28 cellular contexts compared by ENCODE assay signal in genomic region chr9:75036793-75037192, GRCh38. TPM values are rescaled to one million over a fixed set of nuclear protein-coding genes. Genes with fewer than 3 reads are reported as not detected.
DNase-seq lines count a peak whose midpoint lies in the region; ATAC-seq, FAIRE-seq and TF ChIP-seq lines count a peak whose summit lies in the region.
"Had no signal": no experiment of that assay in that cellular context is flagged by ENCODE, and none has a peak within 500 bp of the region (broad histone marks: within the 10 kb centered on the region; RNA-seq: fewer than 3 reads in every experiment).

No MANE protein-coding gene starts in this region.

- no peak overlapping the region for H3K14ac ChIP-seq in H9 (ENCODE audit: insufficient read depth, low read length)

- H3K27ac ChIP-seq in right lobe of liver (no peak overlapping the region), HepG2 (ENCODE audit: extremely low read length, insufficient read depth, low read length) (no peak overlapping the region), H9 (ENCODE audit: insufficient read length, low read depth, low read length) (no peak overlapping the region)
- H3K27ac ChIP-seq: BLaER1 had no signal

- H3K79me2 ChIP-seq in HepG2 (ENCODE audit: insufficient read depth, low read length) (no peaks in the 10 kb centered on the region), H9 (ENCODE audit: insufficient read depth, low read length) (no peaks in the 10 kb centered on the region)

- no peak overlapping the region for H2BK15ac ChIP-seq in H9 (ENCODE audit: low read depth, low read length)

- H3K36me3 ChIP-seq in right lobe of liver (no peaks in the 10 kb centered on the region), HepG2 (replicated peaks in 1 of 2; ENCODE audit: control insufficient read depth in 1 of 2, insufficient read depth in 2 of 2, low read length in 2 of 2) (no peaks in the 10 kb centered on the region)
- H3K36me3 ChIP-seq: BE2C, BLaER1 had no signal

- H3K4me1 ChIP-seq in right lobe of liver: peaks cover 0 to 7% (median 0%) of the 10 kb centered on the region in 4 donors
- H3K4me1 ChIP-seq in HepG2 (ENCODE audit: insufficient read depth, low read length): peaks cover 11% of the 10 kb centered on the region; the same call in 1 of the 2 replicates
- H3K4me1 ChIP-seq in H9 (ENCODE audit: insufficient read depth, low read length): no peaks in the 10 kb centered on the region; the same call in 1 of the 2 replicates
- H3K4me1 ChIP-seq: BE2C had no signal

- intact Hi-C loops in right lobe of liver (cut with DNase I) (no loop called here), HepG2 (cut with micrococcal nuclease; ENCODE audit: unreplicated experiment) (no loop called here)

- H3K4ac ChIP-seq in H9 (ENCODE audit: low read depth, low read length): no peak overlapping the region

- TF ChIP-seq EP300 in HepG2 (IDR thresholded peaks at IDR 0.05; ENCODE audit: low read depth in 2 of 2, low read length in 2 of 2): no peak
- no peak for TF ChIP-seq EP300 in HepG2 (CRISPR knock-in tag; IDR thresholded peaks at IDR 0.05; ENCODE audit: borderline replicate concordance)

- no peak overlapping the region for H3K9ac ChIP-seq in HepG2 (ENCODE audit: insufficient read depth, low read depth, low read length)
- no peak overlapping the region for H3K9ac ChIP-seq in H9 (ENCODE audit: extremely low read depth, insufficient read length, low read length)
- H3K9ac ChIP-seq: BLaER1 had no signal

- no peak overlapping the region for H2AK5ac ChIP-seq in H9 (ENCODE audit: insufficient read length, low read length)

- peaks cover 0 to 2% of the 10 kb centered on the region in 2 experiments; a peak in 2 of 5 replicates for H3K9me3 Mint-ChIP-seq in H9
- no peaks in the 10 kb centered on the region for H3K9me3 Mint-ChIP-seq in stimulated activated memory B cell treated with anti-CD40 and anti-IgM and Interleukin-4, amounts not matched to agents 10 μg/mL and 1 μg/mL and 100 μg/mL, for 72 hours
- H3K9me3 Mint-ChIP-seq: CD4-positive, alpha-beta memory T cell; CD8-positive, alpha-beta memory T cell had no signal

- H2BK20ac ChIP-seq in H9 (ENCODE audit: low read depth, low read length, poor library complexity, severe bottlenecking): no peak overlapping the region

- CTCF ChIA-PET in HepG2 (lab: Yijun Ruan, JAX; ENCODE audit: low intra/inter-chr PET ratio, low total read pairs): no interaction called here

- POLR2A ChIA-PET in HepG2 (lab: Yijun Ruan, JAX): no interaction called here

- no peaks in the 10 kb centered on the region for H3K23me2 ChIP-seq in H9 (ENCODE audit: insufficient read length, low read depth, low read length, poor library complexity, severe bottlenecking)

- H2BK5ac ChIP-seq in H9 (ENCODE audit: insufficient read length, low read length): no peak overlapping the region

- H2BK12ac ChIP-seq in H9 (ENCODE audit: insufficient read length, low read depth, low read length): no peak overlapping the region

- no peak overlapping the region for H3K23ac ChIP-seq in H9 (ENCODE audit: insufficient read length, low read depth, low read length)

- no peak overlapping the region for H3K56ac ChIP-seq in H9 (ENCODE audit: insufficient read length, low read depth, low read length)

- peak; percentile 62 to 84 (median 76) for ATAC-seq in right lobe of liver
- no peak for ATAC-seq in HepG2
- peak; percentile 88 for ATAC-seq in left lobe of liver
- no peak for ATAC-seq in GM19463 (IDR thresholded peaks at IDR 0.05; ENCODE audit: unreplicated experiment)
- ATAC-seq in stimulated activated memory B cell treated with anti-CD40 and anti-IgM and Interleukin-4, amounts not matched to agents 10 μg/mL and 1 μg/mL and 100 μg/mL, for 72 hours: no peak
- ATAC-seq: GM12878 had no signal

- BruUV-seq in HepG2 (replicated peaks; lab: Mats Ljungman, UMichigan): no TSS peak

- H3K9me3 ChIP-seq in right lobe of liver (no peaks in the 10 kb centered on the region), HepG2 (ENCODE audit: low read length) (no peaks in the 10 kb centered on the region), H9 (ENCODE audit: control insufficient read depth, low read depth, low read length) (no peaks in the 10 kb centered on the region)
- H3K9me3 ChIP-seq: BE2C, BLaER1 had no signal

- DNase-seq in right lobe of liver (no peak), HepG2 (ENCODE audit: low spot score) (no peak), H9 (no peak), left lobe of liver (ENCODE audit: low spot score) (no peak), iPS-NIHi11 (ENCODE audit: low spot score) (no peak)
- DNase-seq: 8988T; ACHN; BE2C; C1 segment of cervical spinal cord; CD4-positive, alpha-beta memory T cell; CD4-positive, CD25-positive, alpha-beta regulatory T cell; CD8-positive, alpha-beta memory T cell; COR-L47; DMS 273 treated with DMSO at 0.1 percent for 48 hours; DMS153; DMS53; DMS79; DND-41; EL; GDM1 had no signal

- H4K91ac ChIP-seq in H9 (ENCODE audit: insufficient read length, low read depth, low read length): no peak overlapping the region

- WGBS in right lobe of liver (ENCODE audit: insufficient coverage, low coverage, low lambda C conversion rate, missing lambda C conversion rate): 33% methylated on average over 3 of the region's 3 CpGs
- 52% methylated on average over 3 of the region's 3 CpGs for WGBS in HepG2 (ENCODE audit: low lambda C conversion rate)
- no CpG with 5 or more reads among the region's 3 CpGs for WGBS in H9 (ENCODE audit: extremely low coverage, insufficient read length, low lambda C conversion rate)

- no peak for TF ChIP-seq RAD21 in HepG2 (CRISPR knock-in tag; IDR thresholded peaks at IDR 0.05)

- H3K4me3 ChIP-seq in right lobe of liver (no peak overlapping the region), HepG2 (replicated peaks in 1 of 3; ENCODE audit: insufficient read depth in 1 of 3, low read depth in 2 of 3, low read length in 3 of 3) (no peak overlapping the region)
- H3K4me3 ChIP-seq: BLaER1, GM12878 had no signal

- H3K4me3 Mint-ChIP-seq in H9: no peak overlapping the region
- H3K4me3 Mint-ChIP-seq in stimulated activated memory B cell treated with anti-CD40 and anti-IgM and Interleukin-4, amounts not matched to agents 10 μg/mL and 1 μg/mL and 100 μg/mL, for 72 hours: no peak overlapping the region
- H3K4me3 Mint-ChIP-seq: CD14-positive monocyte; CD4-positive, alpha-beta memory T cell; CD8-positive, alpha-beta memory T cell had no signal

- in situ Hi-C loops in HepG2 (cut with HindIII; ENCODE audit: extremely low pct_ligation_motif_present, low pct_unique_long_range_greater_than_20kb): no loop called here

- H2AFZ ChIP-seq in HepG2 (ENCODE audit: low read length): no peak overlapping the region
- H2AFZ ChIP-seq in H9 (ENCODE audit: low read length): no peak overlapping the region

- H3K4me2 ChIP-seq in HepG2 (ENCODE audit: low read depth, low read length) (no peak overlapping the region), H9 (ENCODE audit: insufficient read depth, insufficient read length, low read length) (no peak overlapping the region)
- H3K4me2 ChIP-seq: BLaER1 had no signal

- no peaks in the 10 kb centered on the region; a peak in 1 of 7 replicates for H3K36me3 Mint-ChIP-seq in H9 (ENCODE audit: insufficient read depth in 1 of 3, low read depth in 3 of 3)
- H3K36me3 Mint-ChIP-seq in stimulated activated memory B cell treated with anti-CD40 and anti-IgM and Interleukin-4, amounts not matched to agents 10 μg/mL and 1 μg/mL and 100 μg/mL, for 72 hours: no peaks in the 10 kb centered on the region
- H3K36me3 Mint-ChIP-seq: CD14-positive monocyte; CD4-positive, alpha-beta memory T cell; CD4-positive, CD25-positive, alpha-beta regulatory T cell had no signal

- no peak for TF ChIP-seq POLR2A in right lobe of liver (IDR thresholded peaks at IDR 0.05)
- TF ChIP-seq POLR2A in HepG2 (IDR thresholded peaks at IDR 0.05; ENCODE audit: insufficient read depth in 1 of 2, low read depth in 2 of 2, low read length in 2 of 2): no peak

- H3K27me3 ChIP-seq in right lobe of liver (no peaks in the 10 kb centered on the region), HepG2 (ENCODE audit: control insufficient read depth in 1 of 2, insufficient read depth in 2 of 2, low read length in 2 of 2) (peaks cover 0 to 1% of the 10 kb centered on the region in 2 experiments; a peak in 1 of 5 replicates), H9 (ENCODE audit: insufficient read depth, low read length) (no peaks in the 10 kb centered on the region)
- H3K27me3 ChIP-seq: BE2C, BLaER1 had no signal

- TF ChIP-seq CTCF in right lobe of liver (IDR thresholded peaks at IDR 0.05) (no peak), HepG2 (CRISPR knock-in tag; IDR thresholded peaks at IDR 0.05) (no peak), H9 (conservative IDR thresholded peaks at IDR 0.05) (no peak)

- no peak overlapping the region for H4K5ac ChIP-seq in H9 (ENCODE audit: insufficient read length, low read depth, low read length)

- FAIRE-seq in HepG2 (lab: Jason Lieb, UNC): no peak
- FAIRE-seq: A204.1, GM12878, GM12892, GM18507 had no signal

- no peak overlapping the region for H3K27ac Mint-ChIP-seq in H9
- H3K27ac Mint-ChIP-seq in stimulated activated memory B cell treated with anti-CD40 and anti-IgM and Interleukin-4, amounts not matched to agents 10 μg/mL and 1 μg/mL and 100 μg/mL, for 72 hours: no peak overlapping the region
- H3K27ac Mint-ChIP-seq: CD14-positive monocyte; CD4-positive, alpha-beta memory T cell had no signal

- H3K27me3 Mint-ChIP-seq in H9 (ENCODE audit: low read depth): no peaks in the 10 kb centered on the region; the same call in 1 of the 2 replicates
- H3K27me3 Mint-ChIP-seq in stimulated activated memory B cell treated with anti-CD40 and anti-IgM and Interleukin-4, amounts not matched to agents 10 μg/mL and 1 μg/mL and 100 μg/mL, for 72 hours: no peaks in the 10 kb centered on the region

- H2BK120ac ChIP-seq in H9 (ENCODE audit: low read depth, low read length, poor library complexity, severe bottlenecking): no peak overlapping the region

- H4K20me1 ChIP-seq in HepG2 (ENCODE audit: insufficient read depth, low read length) (no peaks in the 10 kb centered on the region), H9 (ENCODE audit: control insufficient read depth, insufficient read depth, insufficient read length) (no peaks in the 10 kb centered on the region)
- H4K20me1 ChIP-seq: BLaER1 had no signal

- no peaks in the 10 kb centered on the region for H3K79me1 ChIP-seq in H9 (ENCODE audit: insufficient read depth, low read depth, low read length, poor library complexity, severe bottlenecking)

- peak overlapping the region; percentile 26 for H3T11ph ChIP-seq in H9 (ENCODE audit: low read length)

- no peak overlapping the region for H4K8ac ChIP-seq in H9 (replicated peaks; ENCODE audit: insufficient read length, low read depth, low read length)

- peaks cover 5 to 6% of the 10 kb centered on the region in 2 experiments for H3K4me1 Mint-ChIP-seq in H9
- H3K4me1 Mint-ChIP-seq in stimulated activated memory B cell treated with anti-CD40 and anti-IgM and Interleukin-4, amounts not matched to agents 10 μg/mL and 1 μg/mL and 100 μg/mL, for 72 hours: peaks cover 10% of the 10 kb centered on the region
- H3K4me1 Mint-ChIP-seq: CD14-positive monocyte; CD4-positive, alpha-beta memory T cell; CD8-positive, alpha-beta memory T cell had no signal

- H3K18ac ChIP-seq in H9 (ENCODE audit: insufficient read length, low read depth, low read length): no peak overlapping the region

RNA-seq across cellular contexts. Expression of gene CARNMT1, which starts 8.7 kb away (rescaled TPM):
- total RNA-seq in right lobe of liver: 10 to 100 TPM; 11.5 to 24.3 (median 15.5) TPM
- 31.1 and 43.0 TPM in 2 replicates for total RNA-seq in HepG2 (2016; rRNA removed; fragmentation: Illumina TruSeq; extraction: Trizol)
- 22.8 and 29.5 TPM in 2 replicates for total RNA-seq in HepG2 (2016; cell fraction: cytosol; rRNA removed; fragmentation: Illumina TruSeq; extraction: Trizol; ENCODE audit: low read depth)
- total RNA-seq in HepG2 (2016; cell fraction: insoluble cytoplasmic fraction; rRNA removed; fragmentation: Illumina TruSeq; extraction: Trizol): 30.2 and 36.7 TPM in 2 replicates
- 17.9 and 21.0 TPM in 2 replicates for total RNA-seq in HepG2 (2016; cell fraction: membrane; rRNA removed; fragmentation: Illumina TruSeq; extraction: Trizol)
- total RNA-seq in HepG2 (2016; cell fraction: nucleus; rRNA removed; fragmentation: Illumina TruSeq; extraction: Trizol): 19.2 and 25.1 TPM in 2 replicates
- 4.4 and 5.2 TPM in 2 replicates for polyA plus RNA-seq in HepG2 (2011; rRNA removed)
- polyA plus RNA-seq in HepG2 (2011; cell fraction: cytosol; rRNA removed): 3.7 and 3.8 TPM in 2 replicates
- 5.2 and 6.2 TPM in 2 replicates for polyA plus RNA-seq in HepG2 (2011; cell fraction: nucleus; rRNA removed)
- polyA plus RNA-seq in HepG2 (2012): 7.8 and 11.4 TPM in 2 replicates
- polyA plus RNA-seq in HepG2 (2016; cell fraction: cytosol; fragmentation: Illumina TruSeq; extraction: Trizol; ENCODE audit: low read depth): 1.1 and 1.8 TPM in 2 replicates
- polyA plus RNA-seq in HepG2 (2016; cell fraction: insoluble cytoplasmic fraction; fragmentation: Illumina TruSeq; extraction: Trizol; ENCODE audit: low read depth): 23.8 and 26.8 TPM in 2 replicates
- 4.5 and 4.9 TPM in 2 replicates for polyA plus RNA-seq in HepG2 (2016; cell fraction: membrane; fragmentation: Illumina TruSeq; extraction: Trizol; ENCODE audit: low read depth)
- 17.3 and 19.4 TPM in 2 replicates for polyA plus RNA-seq in HepG2 (2016; cell fraction: nucleus; fragmentation: Illumina TruSeq; extraction: Trizol; ENCODE audit: insufficient read depth, low read depth)
- polyA minus RNA-seq in HepG2 (2011; rRNA and poly(A)+ RNA removed; ENCODE audit: low replicate concordance): 5.7 and 8.3 TPM in 2 replicates
- polyA minus RNA-seq in HepG2 (2011; cell fraction: cytosol; rRNA and poly(A)+ RNA removed): 9.0 and 10.6 TPM in 2 replicates
- polyA minus RNA-seq in HepG2 (2011; cell fraction: nucleus; rRNA and poly(A)+ RNA removed): 22.0 and 25.2 TPM in 2 replicates
- 34.9 and 38.2 TPM in 2 replicates for total RNA-seq in H9 (2021)
- total RNA-seq in left lobe of liver: 13.8 TPM

RNA-seq across cellular contexts. Expression of gene NMRK1, which starts 51.2 kb away (rescaled TPM):
- total RNA-seq in right lobe of liver (10 to 100 TPM; 19.6 to 29.9 (median 21.9) TPM), HepG2 (2016; rRNA removed; fragmentation: Illumina TruSeq; extraction: Trizol) (9.1 and 10.2 TPM in 2 replicates), H9 (2021) (2.7 and 3.0 TPM in 2 replicates), left lobe of liver (32.9 TPM)
- total RNA-seq in HepG2 (2016; cell fraction: cytosol; rRNA removed; fragmentation: Illumina TruSeq; extraction: Trizol; ENCODE audit: low read depth): 5.0 and 8.8 TPM in 2 replicates
- 8.8 and 10.5 TPM in 2 replicates for total RNA-seq in HepG2 (2016; cell fraction: insoluble cytoplasmic fraction; rRNA removed; fragmentation: Illumina TruSeq; extraction: Trizol)
- total RNA-seq in HepG2 (2016; cell fraction: membrane; rRNA removed; fragmentation: Illumina TruSeq; extraction: Trizol): 8.3 and 10.7 TPM in 2 replicates
- total RNA-seq in HepG2 (2016; cell fraction: nucleus; rRNA removed; fragmentation: Illumina TruSeq; extraction: Trizol): 5.9 and 6.9 TPM in 2 replicates
- 12.9 and 13.5 TPM in 2 replicates for polyA plus RNA-seq in HepG2 (2011; rRNA removed)
- 4.2 and 6.9 TPM in 2 replicates for polyA plus RNA-seq in HepG2 (2011; cell fraction: cytosol; rRNA removed)
- polyA plus RNA-seq in HepG2 (2011; cell fraction: nucleus; rRNA removed): 11.8 and 15.2 TPM in 2 replicates
- polyA plus RNA-seq in HepG2 (2012): 11.8 and 14.6 TPM in 2 replicates
- polyA plus RNA-seq in HepG2 (2016; cell fraction: cytosol; fragmentation: Illumina TruSeq; extraction: Trizol; ENCODE audit: low read depth): 7.0 and 8.7 TPM in 2 replicates
- 10.0 and 11.0 TPM in 2 replicates for polyA plus RNA-seq in HepG2 (2016; cell fraction: insoluble cytoplasmic fraction; fragmentation: Illumina TruSeq; extraction: Trizol; ENCODE audit: low read depth)
- 7.3 and 7.9 TPM in 2 replicates for polyA plus RNA-seq in HepG2 (2016; cell fraction: membrane; fragmentation: Illumina TruSeq; extraction: Trizol; ENCODE audit: low read depth)
- 10.7 and 12.0 TPM in 2 replicates for polyA plus RNA-seq in HepG2 (2016; cell fraction: nucleus; fragmentation: Illumina TruSeq; extraction: Trizol; ENCODE audit: insufficient read depth, low read depth)
- polyA minus RNA-seq in HepG2 (2011; rRNA and poly(A)+ RNA removed; ENCODE audit: low replicate concordance): 1.8 and 4.3 TPM in 2 replicates
- polyA minus RNA-seq in HepG2 (2011; cell fraction: cytosol; rRNA and poly(A)+ RNA removed): 1.9 and 2.1 TPM in 2 replicates
- 12.6 and 12.9 TPM in 2 replicates for polyA minus RNA-seq in HepG2 (2011; cell fraction: nucleus; rRNA and poly(A)+ RNA removed)

RNA-seq across cellular contexts. Expression of gene OSTF1, which starts 51.5 kb away (rescaled TPM):
- total RNA-seq in right lobe of liver (10 to 100 TPM; 19.7 to 34.6 (median 24.7) TPM), HepG2 (2016; rRNA removed; fragmentation: Illumina TruSeq; extraction: Trizol) (39.0 and 54.5 TPM in 2 replicates), H9 (2021) (16.1 and 16.4 TPM in 2 replicates), left lobe of liver (25.7 TPM)
- total RNA-seq in HepG2 (2016; cell fraction: cytosol; rRNA removed; fragmentation: Illumina TruSeq; extraction: Trizol; ENCODE audit: low read depth): 14.7 and 17.1 TPM in 2 replicates
- total RNA-seq in HepG2 (2016; cell fraction: insoluble cytoplasmic fraction; rRNA removed; fragmentation: Illumina TruSeq; extraction: Trizol): 40.7 and 55.2 TPM in 2 replicates
- total RNA-seq in HepG2 (2016; cell fraction: membrane; rRNA removed; fragmentation: Illumina TruSeq; extraction: Trizol): 23.8 and 26.2 TPM in 2 replicates
- 18.2 and 18.7 TPM in 2 replicates for total RNA-seq in HepG2 (2016; cell fraction: nucleus; rRNA removed; fragmentation: Illumina TruSeq; extraction: Trizol)
- polyA plus RNA-seq in HepG2 (2011; rRNA removed): 13.8 and 16.8 TPM in 2 replicates
- 11.2 and 14.1 TPM in 2 replicates for polyA plus RNA-seq in HepG2 (2011; cell fraction: cytosol; rRNA removed)
- 3.5 and 4.2 TPM in 2 replicates for polyA plus RNA-seq in HepG2 (2011; cell fraction: nucleus; rRNA removed)
- polyA plus RNA-seq in HepG2 (2012): 28.8 and 31.6 TPM in 2 replicates
- polyA plus RNA-seq in HepG2 (2016; cell fraction: cytosol; fragmentation: Illumina TruSeq; extraction: Trizol; ENCODE audit: low read depth): 12.9 and 16.0 TPM in 2 replicates
- 49.4 and 55.6 TPM in 2 replicates for polyA plus RNA-seq in HepG2 (2016; cell fraction: insoluble cytoplasmic fraction; fragmentation: Illumina TruSeq; extraction: Trizol; ENCODE audit: low read depth)
- 16.3 and 17.4 TPM in 2 replicates for polyA plus RNA-seq in HepG2 (2016; cell fraction: membrane; fragmentation: Illumina TruSeq; extraction: Trizol; ENCODE audit: low read depth)
- polyA plus RNA-seq in HepG2 (2016; cell fraction: nucleus; fragmentation: Illumina TruSeq; extraction: Trizol; ENCODE audit: insufficient read depth, low read depth): 19.4 and 21.6 TPM in 2 replicates
- 3.2 and 10.4 TPM in 2 replicates for polyA minus RNA-seq in HepG2 (2011; rRNA and poly(A)+ RNA removed; ENCODE audit: low replicate concordance)
- 17.8 and 18.6 TPM in 2 replicates for polyA minus RNA-seq in HepG2 (2011; cell fraction: cytosol; rRNA and poly(A)+ RNA removed)
- polyA minus RNA-seq in HepG2 (2011; cell fraction: nucleus; rRNA and poly(A)+ RNA removed): 13.4 and 14.0 TPM in 2 replicates

Comparison
In these comparisons a context has a peak if more than half of its experiments do, and no peak if none do; other contexts are left out.
1. ATAC-seq: peak in right lobe of liver (4 of 4) and left lobe of liver (single experiment); none in HepG2 (single experiment), GM19463 (single experiment) and stimulated activated memory B cell treated with anti-CD40 and anti-IgM and Interleukin-4, amounts not matched to agents 10 μg/mL and 1 μg/mL and 100 μg/mL, for 72 hours (single experiment).